1 cellular context compared by ENCODE assay signal in genomic region chr5:76690704-76691469, GRCh38.
TF ChIP-seq lines count a peak whose summit lies in the region.

No MANE protein-coding gene starts in this region.

TF ChIP-seq in HCT116, 20 proteins besides CTCF, POLR2A, EP300 and RAD21 (continued from another document):
- TF ChIP-seq ZNF274 (IDR thresholded peaks at IDR 0.05; ENCODE audit: low read depth, low read length): no peak
- no peak for TF ChIP-seq EGR1 (IDR thresholded peaks at IDR 0.05; ENCODE audit: low read depth)
TF ChIP-seq in HCT116: peak in this region for 0.
